Comparison of ENCODE assay signal across 2 cellular contexts in genomic region chr16:89893642-89894548, GRCh38.
TF ChIP-seq lines count a peak whose summit lies in the region.

No MANE protein-coding gene starts in this region.

TF ChIP-seq in K562, 482 proteins besides CTCF, POLR2A, EP300 and RAD21:
- no peak for TF ChIP-seq PYGO2 (tag; IDR thresholded peaks at IDR 0.05)
- TF ChIP-seq POLR2G (IDR thresholded peaks at IDR 0.05; ENCODE audit: low read depth, low read length): peak; percentile 18; the same call in 1 of the 2 replicates

TF ChIP-seq in HepG2, 621 proteins besides CTCF, POLR2A, EP300 and RAD21:
- TF ChIP-seq, protein P1, sequence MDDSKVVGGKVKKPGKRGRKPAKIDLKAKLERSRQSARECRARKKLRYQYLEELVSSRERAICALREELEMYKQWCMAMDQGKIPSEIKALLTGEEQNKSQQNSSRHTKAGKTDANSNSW (CRISPR knock-in tag; IDR thresholded peaks at IDR 0.05; ENCODE audit: borderline replicate concordance): no peak
- TF ChIP-seq GRHL1 (CRISPR knock-in tag; conservative IDR thresholded peaks at IDR 0.05) (no peak), RBM22 (optimal IDR thresholded peaks at IDR 0.05; ENCODE audit: low read length) (peak; percentile 61), AGO2 (optimal IDR thresholded peaks at IDR 0.05; ENCODE audit: low read depth, low read length) (peak; percentile 38), JUND (CRISPR knock-in tag; IDR thresholded peaks at IDR 0.05) (no peak)
